1 cellular context compared by ENCODE assay signal in the genomic region with DNA sequence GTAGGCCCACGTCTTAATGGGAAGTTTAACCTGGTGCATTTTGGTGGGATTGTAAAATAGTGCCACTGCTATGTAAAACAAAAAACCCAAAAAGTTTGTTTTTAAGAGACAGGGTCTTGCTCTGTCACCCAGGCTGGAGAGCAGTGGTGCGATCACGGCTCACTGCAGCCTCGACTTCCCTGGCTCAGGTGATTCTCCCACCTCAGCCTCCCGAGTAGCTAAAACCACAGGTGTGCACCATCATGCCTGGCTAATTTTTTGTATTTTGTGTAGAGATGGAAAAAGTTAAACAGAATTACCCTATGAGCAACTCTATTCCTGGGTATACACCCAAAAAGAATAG.
TF ChIP-seq lines count a peak whose summit lies in the region.

No MANE protein-coding gene starts in this region.

TF ChIP-seq in GM23338, 12 proteins besides CTCF, POLR2A, EP300 and RAD21 (continued from another document):
- TF ChIP-seq, protein P1, sequence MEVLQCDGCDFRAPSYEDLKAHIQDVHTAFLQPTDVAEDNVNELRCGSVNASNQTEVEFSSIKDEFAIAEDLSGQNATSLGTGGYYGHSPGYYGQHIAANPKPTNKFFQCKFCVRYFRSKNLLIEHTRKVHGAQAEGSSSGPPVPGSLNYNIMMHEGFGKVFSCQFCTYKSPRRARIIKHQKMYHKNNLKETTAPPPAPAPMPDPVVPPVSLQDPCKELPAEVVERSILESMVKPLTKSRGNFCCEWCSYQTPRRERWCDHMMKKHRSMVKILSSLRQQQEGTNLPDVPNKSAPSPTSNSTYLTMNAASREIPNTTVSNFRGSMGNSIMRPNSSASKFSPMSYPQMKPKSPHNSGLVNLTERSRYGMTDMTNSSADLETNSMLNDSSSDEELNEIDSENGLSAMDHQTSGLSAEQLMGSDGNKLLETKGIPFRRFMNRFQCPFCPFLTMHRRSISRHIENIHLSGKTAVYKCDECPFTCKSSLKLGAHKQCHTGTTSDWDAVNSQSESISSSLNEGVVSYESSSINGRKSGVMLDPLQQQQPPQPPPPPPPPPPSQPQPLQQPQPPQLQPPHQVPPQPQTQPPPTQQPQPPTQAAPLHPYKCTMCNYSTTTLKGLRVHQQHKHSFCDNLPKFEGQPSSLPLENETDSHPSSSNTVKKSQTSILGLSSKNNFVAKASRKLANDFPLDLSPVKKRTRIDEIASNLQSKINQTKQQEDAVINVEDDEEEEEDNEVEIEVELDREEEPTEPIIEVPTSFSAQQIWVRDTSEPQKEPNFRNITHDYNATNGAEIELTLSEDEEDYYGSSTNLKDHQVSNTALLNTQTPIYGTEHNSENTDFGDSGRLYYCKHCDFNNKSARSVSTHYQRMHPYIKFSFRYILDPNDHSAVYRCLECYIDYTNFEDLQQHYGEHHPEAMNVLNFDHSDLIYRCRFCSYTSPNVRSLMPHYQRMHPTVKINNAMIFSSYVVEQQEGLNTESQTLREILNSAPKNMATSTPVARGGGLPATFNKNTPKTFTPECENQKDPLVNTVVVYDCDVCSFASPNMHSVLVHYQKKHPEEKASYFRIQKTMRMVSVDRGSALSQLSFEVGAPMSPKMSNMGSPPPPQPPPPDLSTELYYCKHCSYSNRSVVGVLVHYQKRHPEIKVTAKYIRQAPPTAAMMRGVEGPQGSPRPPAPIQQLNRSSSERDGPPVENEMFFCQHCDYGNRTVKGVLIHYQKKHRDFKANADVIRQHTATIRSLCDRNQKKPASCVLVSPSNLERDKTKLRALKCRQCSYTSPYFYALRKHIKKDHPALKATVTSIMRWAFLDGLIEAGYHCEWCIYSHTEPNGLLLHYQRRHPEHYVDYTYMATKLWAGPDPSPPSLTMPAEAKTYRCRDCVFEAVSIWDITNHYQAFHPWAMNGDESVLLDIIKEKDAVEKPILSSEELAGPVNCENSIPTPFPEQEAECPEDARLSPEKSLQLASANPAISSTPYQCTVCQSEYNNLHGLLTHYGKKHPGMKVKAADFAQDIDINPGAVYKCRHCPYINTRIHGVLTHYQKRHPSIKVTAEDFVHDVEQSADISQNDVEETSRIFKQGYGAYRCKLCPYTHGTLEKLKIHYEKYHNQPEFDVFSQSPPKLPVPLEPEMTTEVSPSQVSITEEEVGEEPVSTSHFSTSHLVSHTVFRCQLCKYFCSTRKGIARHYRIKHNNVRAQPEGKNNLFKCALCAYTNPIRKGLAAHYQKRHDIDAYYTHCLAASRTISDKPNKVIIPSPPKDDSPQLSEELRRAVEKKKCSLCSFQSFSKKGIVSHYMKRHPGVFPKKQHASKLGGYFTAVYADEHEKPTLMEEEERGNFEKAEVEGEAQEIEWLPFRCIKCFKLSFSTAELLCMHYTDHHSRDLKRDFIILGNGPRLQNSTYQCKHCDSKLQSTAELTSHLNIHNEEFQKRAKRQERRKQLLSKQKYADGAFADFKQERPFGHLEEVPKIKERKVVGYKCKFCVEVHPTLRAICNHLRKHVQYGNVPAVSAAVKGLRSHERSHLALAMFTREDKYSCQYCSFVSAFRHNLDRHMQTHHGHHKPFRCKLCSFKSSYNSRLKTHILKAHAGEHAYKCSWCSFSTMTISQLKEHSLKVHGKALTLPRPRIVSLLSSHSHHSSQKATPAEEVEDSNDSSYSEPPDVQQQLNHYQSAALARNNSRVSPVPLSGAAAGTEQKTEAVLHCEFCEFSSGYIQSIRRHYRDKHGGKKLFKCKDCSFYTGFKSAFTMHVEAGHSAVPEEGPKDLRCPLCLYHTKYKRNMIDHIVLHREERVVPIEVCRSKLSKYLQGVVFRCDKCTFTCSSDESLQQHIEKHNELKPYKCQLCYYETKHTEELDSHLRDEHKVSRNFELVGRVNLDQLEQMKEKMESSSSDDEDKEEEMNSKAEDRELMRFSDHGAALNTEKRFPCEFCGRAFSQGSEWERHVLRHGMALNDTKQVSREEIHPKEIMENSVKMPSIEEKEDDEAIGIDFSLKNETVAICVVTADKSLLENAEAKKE (CRISPR knock-in tag; IDR thresholded peaks at IDR 0.05), result no peak
- TF ChIP-seq, protein P2, sequence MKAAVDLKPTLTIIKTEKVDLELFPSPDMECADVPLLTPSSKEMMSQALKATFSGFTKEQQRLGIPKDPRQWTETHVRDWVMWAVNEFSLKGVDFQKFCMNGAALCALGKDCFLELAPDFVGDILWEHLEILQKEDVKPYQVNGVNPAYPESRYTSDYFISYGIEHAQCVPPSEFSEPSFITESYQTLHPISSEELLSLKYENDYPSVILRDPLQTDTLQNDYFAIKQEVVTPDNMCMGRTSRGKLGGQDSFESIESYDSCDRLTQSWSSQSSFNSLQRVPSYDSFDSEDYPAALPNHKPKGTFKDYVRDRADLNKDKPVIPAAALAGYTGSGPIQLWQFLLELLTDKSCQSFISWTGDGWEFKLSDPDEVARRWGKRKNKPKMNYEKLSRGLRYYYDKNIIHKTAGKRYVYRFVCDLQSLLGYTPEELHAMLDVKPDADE (IDR thresholded peaks at IDR 0.05), result no peak
- TF ChIP-seq STAT1 (IDR thresholded peaks at IDR 0.05; ENCODE audit: unreplicated experiment) (no peak), NANOG (IDR thresholded peaks at IDR 0.05; ENCODE audit: borderline replicate concordance) (no peak), REST (IDR thresholded peaks at IDR 0.05; ENCODE audit: unreplicated experiment) (no peak), ZNF331 (CRISPR knock-in tag; IDR thresholded peaks at IDR 0.05; ENCODE audit: low read depth) (no peak), ZNF114 (CRISPR knock-in tag; IDR thresholded peaks at IDR 0.05) (no peak), EZH2phosphoT487 (IDR thresholded peaks at IDR 0.05; ENCODE audit: unreplicated experiment) (no peak), JUNB (IDR thresholded peaks at IDR 0.05; ENCODE audit: unreplicated experiment) (no peak)
